In genomic region chr18:9184998-9185613, GRCh38 we compare ENCODE assay signal across 1 cellular context.
TF ChIP-seq lines count a peak whose summit lies in the region.

No MANE protein-coding gene starts in this region.

TF ChIP-seq in HepG2, 621 proteins besides CTCF, POLR2A, EP300 and RAD21:
- TF ChIP-seq NFATC3 (CRISPR knock-in tag; IDR thresholded peaks at IDR 0.05) (no peak), GRHL1 (CRISPR knock-in tag; conservative IDR thresholded peaks at IDR 0.05) (no peak)
